ENCODE assay signal across 1 cellular context in the genomic region with DNA sequence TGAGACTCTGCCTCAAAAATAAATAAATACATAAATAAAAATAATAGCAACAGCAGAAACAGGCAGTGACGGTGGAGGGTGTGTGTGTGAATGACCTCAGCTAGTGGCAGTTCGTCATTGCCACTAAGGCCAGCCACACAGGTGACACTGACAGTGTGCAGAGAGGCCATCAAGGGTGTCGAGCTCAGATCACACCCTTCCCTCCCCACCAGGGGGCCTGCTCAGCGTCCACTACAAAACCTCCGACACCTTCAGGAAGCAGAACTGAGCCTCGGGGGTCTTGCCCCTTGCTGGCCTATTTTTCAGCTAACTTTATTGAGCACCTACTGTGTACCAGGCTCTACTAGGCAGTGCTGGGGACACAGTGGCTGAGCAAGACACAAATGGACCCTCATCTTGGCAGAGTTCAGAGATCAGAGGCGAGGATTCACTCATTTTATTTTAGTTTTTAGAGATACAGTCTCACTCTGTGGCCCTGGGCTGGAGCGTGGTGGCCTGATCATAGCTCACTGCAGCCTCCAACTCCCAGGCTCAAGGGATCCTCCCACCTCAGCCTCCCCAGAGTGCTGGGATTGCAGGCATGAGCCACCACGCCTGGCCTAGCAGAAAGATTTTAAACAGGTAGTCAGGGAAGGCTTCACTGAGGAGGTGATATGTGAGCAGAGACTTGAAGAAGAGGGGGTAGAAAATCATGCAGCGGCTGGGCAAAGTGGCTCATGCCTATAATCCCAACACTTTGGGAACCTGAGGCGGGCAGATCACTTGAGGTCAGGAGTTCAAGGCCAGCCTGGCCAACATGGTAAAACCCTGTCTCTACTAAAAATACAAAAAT.
A peak's percentile ranks its signal among the peaks of the same experiment; 100 is the strongest.
TF ChIP-seq lines count a peak whose summit lies in the region.

No MANE protein-coding gene starts in this region.

TF ChIP-seq in HepG2, 621 proteins besides CTCF, POLR2A, EP300 and RAD21 (continued from another document and continues in another):
- TF ChIP-seq ATM (IDR thresholded peaks at IDR 0.05; ENCODE audit: borderline replicate concordance) (no peak), ATF7-NPFF (CRISPR knock-in tag; IDR thresholded peaks at IDR 0.05; ENCODE audit: low read depth) (no peak), TAF1 (CRISPR knock-in tag; IDR thresholded peaks at IDR 0.05) (no peak), ZNF18 (CRISPR knock-in tag; IDR thresholded peaks at IDR 0.05; ENCODE audit: insufficient replicate concordance) (peak; percentile 51), MEF2D (CRISPR knock-in tag; IDR thresholded peaks at IDR 0.05) (no peak), SMC3 (IDR thresholded peaks at IDR 0.05; ENCODE audit: low read length) (peak; percentile 55), KDM4B (CRISPR knock-in tag; IDR thresholded peaks at IDR 0.05) (no peak), HCFC1 (IDR thresholded peaks at IDR 0.05; ENCODE audit: low read depth, low read length) (no peak), MZF1 (CRISPR knock-in tag; IDR thresholded peaks at IDR 0.05; ENCODE audit: borderline replicate concordance) (no peak), ZNF414 (CRISPR knock-in tag; IDR thresholded peaks at IDR 0.05) (no peak), ZNF644 (CRISPR knock-in tag; IDR thresholded peaks at IDR 0.05; ENCODE audit: low read depth) (no peak), ZNF274 (CRISPR knock-in tag; IDR thresholded peaks at IDR 0.05) (no peak), NFE2L1 (CRISPR knock-in tag; IDR thresholded peaks at IDR 0.05; ENCODE audit: borderline replicate concordance) (no peak), POLR2AphosphoS2 (IDR thresholded peaks at IDR 0.05; ENCODE audit: low read depth, low read length) (no peak), NCOA5 (CRISPR knock-in tag; IDR thresholded peaks at IDR 0.05) (no peak), HNRNPK (IDR thresholded peaks at IDR 0.05; ENCODE audit: low read depth, low read length, poor library complexity, severe bottlenecking) (no peak), ZNF235 (CRISPR knock-in tag; IDR thresholded peaks at IDR 0.05; ENCODE audit: borderline replicate concordance) (no peak), SMAD9 (CRISPR knock-in tag; IDR thresholded peaks at IDR 0.05) (no peak), ZNF441 (CRISPR knock-in tag; IDR thresholded peaks at IDR 0.05; ENCODE audit: borderline replicate concordance) (no peak), PHF20 (CRISPR knock-in tag; IDR thresholded peaks at IDR 0.05) (no peak), LCORL (IDR thresholded peaks at IDR 0.05) (no peak), LCORL (CRISPR knock-in tag; IDR thresholded peaks at IDR 0.05) (0 out of 2 replicates have a peak, but pooled peaks have one; percentile 35), SRSF4 (IDR thresholded peaks at IDR 0.05; ENCODE audit: low read depth, low read length, poor library complexity, severe bottlenecking) (no peak), ZNF263 (CRISPR knock-in tag; IDR thresholded peaks at IDR 0.05) (no peak), ZNF512 (CRISPR knock-in tag; IDR thresholded peaks at IDR 0.05) (no peak), ZNF788 (CRISPR knock-in tag; IDR thresholded peaks at IDR 0.05; ENCODE audit: borderline replicate concordance) (no peak), ZNF792 (CRISPR knock-in tag; IDR thresholded peaks at IDR 0.05) (0 out of 2 replicates have a peak, but pooled peaks have one; percentile 36), ZNF782 (CRISPR knock-in tag; IDR thresholded peaks at IDR 0.05; ENCODE audit: borderline replicate concordance) (no peak), YEATS4 (CRISPR knock-in tag; IDR thresholded peaks at IDR 0.05; ENCODE audit: borderline replicate concordance) (no peak), ZXDC (CRISPR knock-in tag; IDR thresholded peaks at IDR 0.05) (no peak), PRDM15 (CRISPR knock-in tag; IDR thresholded peaks at IDR 0.05) (no peak), FOSL1 (CRISPR knock-in tag; IDR thresholded peaks at IDR 0.05; ENCODE audit: borderline replicate concordance) (no peak)
- TF ChIP-seq, protein P1, sequence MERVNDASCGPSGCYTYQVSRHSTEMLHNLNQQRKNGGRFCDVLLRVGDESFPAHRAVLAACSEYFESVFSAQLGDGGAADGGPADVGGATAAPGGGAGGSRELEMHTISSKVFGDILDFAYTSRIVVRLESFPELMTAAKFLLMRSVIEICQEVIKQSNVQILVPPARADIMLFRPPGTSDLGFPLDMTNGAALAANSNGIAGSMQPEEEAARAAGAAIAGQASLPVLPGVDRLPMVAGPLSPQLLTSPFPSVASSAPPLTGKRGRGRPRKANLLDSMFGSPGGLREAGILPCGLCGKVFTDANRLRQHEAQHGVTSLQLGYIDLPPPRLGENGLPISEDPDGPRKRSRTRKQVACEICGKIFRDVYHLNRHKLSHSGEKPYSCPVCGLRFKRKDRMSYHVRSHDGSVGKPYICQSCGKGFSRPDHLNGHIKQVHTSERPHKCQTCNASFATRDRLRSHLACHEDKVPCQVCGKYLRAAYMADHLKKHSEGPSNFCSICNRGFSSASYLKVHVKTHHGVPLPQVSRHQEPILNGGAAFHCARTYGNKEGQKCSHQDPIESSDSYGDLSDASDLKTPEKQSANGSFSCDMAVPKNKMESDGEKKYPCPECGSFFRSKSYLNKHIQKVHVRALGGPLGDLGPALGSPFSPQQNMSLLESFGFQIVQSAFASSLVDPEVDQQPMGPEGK (CRISPR knock-in tag; IDR thresholded peaks at IDR 0.05): peak; percentile 56; the same call in 1 of the 2 replicates
- TF ChIP-seq, protein P2, sequence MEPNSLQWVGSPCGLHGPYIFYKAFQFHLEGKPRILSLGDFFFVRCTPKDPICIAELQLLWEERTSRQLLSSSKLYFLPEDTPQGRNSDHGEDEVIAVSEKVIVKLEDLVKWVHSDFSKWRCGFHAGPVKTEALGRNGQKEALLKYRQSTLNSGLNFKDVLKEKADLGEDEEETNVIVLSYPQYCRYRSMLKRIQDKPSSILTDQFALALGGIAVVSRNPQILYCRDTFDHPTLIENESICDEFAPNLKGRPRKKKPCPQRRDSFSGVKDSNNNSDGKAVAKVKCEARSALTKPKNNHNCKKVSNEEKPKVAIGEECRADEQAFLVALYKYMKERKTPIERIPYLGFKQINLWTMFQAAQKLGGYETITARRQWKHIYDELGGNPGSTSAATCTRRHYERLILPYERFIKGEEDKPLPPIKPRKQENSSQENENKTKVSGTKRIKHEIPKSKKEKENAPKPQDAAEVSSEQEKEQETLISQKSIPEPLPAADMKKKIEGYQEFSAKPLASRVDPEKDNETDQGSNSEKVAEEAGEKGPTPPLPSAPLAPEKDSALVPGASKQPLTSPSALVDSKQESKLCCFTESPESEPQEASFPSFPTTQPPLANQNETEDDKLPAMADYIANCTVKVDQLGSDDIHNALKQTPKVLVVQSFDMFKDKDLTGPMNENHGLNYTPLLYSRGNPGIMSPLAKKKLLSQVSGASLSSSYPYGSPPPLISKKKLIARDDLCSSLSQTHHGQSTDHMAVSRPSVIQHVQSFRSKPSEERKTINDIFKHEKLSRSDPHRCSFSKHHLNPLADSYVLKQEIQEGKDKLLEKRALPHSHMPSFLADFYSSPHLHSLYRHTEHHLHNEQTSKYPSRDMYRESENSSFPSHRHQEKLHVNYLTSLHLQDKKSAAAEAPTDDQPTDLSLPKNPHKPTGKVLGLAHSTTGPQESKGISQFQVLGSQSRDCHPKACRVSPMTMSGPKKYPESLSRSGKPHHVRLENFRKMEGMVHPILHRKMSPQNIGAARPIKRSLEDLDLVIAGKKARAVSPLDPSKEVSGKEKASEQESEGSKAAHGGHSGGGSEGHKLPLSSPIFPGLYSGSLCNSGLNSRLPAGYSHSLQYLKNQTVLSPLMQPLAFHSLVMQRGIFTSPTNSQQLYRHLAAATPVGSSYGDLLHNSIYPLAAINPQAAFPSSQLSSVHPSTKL (CRISPR knock-in tag; IDR thresholded peaks at IDR 0.05): no peak
- TF ChIP-seq, protein P3, sequence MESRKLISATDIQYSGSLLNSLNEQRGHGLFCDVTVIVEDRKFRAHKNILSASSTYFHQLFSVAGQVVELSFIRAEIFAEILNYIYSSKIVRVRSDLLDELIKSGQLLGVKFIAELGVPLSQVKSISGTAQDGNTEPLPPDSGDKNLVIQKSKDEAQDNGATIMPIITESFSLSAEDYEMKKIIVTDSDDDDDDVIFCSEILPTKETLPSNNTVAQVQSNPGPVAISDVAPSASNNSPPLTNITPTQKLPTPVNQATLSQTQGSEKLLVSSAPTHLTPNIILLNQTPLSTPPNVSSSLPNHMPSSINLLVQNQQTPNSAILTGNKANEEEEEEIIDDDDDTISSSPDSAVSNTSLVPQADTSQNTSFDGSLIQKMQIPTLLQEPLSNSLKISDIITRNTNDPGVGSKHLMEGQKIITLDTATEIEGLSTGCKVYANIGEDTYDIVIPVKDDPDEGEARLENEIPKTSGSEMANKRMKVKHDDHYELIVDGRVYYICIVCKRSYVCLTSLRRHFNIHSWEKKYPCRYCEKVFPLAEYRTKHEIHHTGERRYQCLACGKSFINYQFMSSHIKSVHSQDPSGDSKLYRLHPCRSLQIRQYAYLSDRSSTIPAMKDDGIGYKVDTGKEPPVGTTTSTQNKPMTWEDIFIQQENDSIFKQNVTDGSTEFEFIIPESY (CRISPR knock-in tag; IDR thresholded peaks at IDR 0.05): peak; percentile 42; the same call in 1 of the 2 replicates
- TF ChIP-seq, protein P4, sequence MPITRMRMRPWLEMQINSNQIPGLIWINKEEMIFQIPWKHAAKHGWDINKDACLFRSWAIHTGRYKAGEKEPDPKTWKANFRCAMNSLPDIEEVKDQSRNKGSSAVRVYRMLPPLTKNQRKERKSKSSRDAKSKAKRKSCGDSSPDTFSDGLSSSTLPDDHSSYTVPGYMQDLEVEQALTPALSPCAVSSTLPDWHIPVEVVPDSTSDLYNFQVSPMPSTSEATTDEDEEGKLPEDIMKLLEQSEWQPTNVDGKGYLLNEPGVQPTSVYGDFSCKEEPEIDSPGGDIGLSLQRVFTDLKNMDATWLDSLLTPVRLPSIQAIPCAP (CRISPR knock-in tag; IDR thresholded peaks at IDR 0.05; ENCODE audit: low read depth): no peak
